Comparison of ENCODE assay signal across 9 cellular contexts in genomic region chr4:113781439-113782040, GRCh38.
DNase-seq lines count a peak whose midpoint lies in the region; ATAC-seq and TF ChIP-seq lines count a peak whose summit lies in the region.
"Had no signal": no experiment of that assay in that cellular context is flagged by ENCODE, and none has a peak within 500 bp of the region (broad histone marks: within the 10 kb centered on the region; RNA-seq: fewer than 3 reads in every experiment).

No MANE protein-coding gene starts in this region.

- no peak overlapping the region for H2AFZ ChIP-seq in KMS-11 (ENCODE audit: low read depth)

- H4K20me1 ChIP-seq in KMS-11 (ENCODE audit: insufficient read depth), result no peaks in the 10 kb centered on the region
- H4K20me1 ChIP-seq: BLaER1 had no signal

- H3K4me2 ChIP-seq in KMS-11, result no peak overlapping the region
- H3K4me2 ChIP-seq: BLaER1 had no signal

- peak; percentile 80 for TF ChIP-seq CTCF in KMS-11 (conservative IDR thresholded peaks at IDR 0.05; ENCODE audit: low read depth, low read length)

- no peaks in the 10 kb centered on the region for H3K27me3 ChIP-seq in KMS-11 (ENCODE audit: insufficient read depth, low read depth)
- H3K27me3 ChIP-seq: BLaER1 had no signal

- no peak for ATAC-seq in HG02759 (IDR thresholded peaks at IDR 0.05; ENCODE audit: unreplicated experiment)

- H3K79me2 ChIP-seq in KMS-11 (ENCODE audit: insufficient read depth, low read depth), result no peaks in the 10 kb centered on the region

- H3K9ac ChIP-seq in KMS-11, result no peak overlapping the region
- H3K9ac ChIP-seq: BLaER1 had no signal

- DNase-seq in DMS53 (lab: John Stamatoyannopoulos, UW), result peak; percentile 63
- no peak for DNase-seq in DMS53 treated with DMSO at 0.1 percent for 48 hours (lab: John Stamatoyannopoulos, UW; ENCODE audit: unreplicated experiment)
- peak; percentile 50 for DNase-seq in amniotic stem cell (lab: John Stamatoyannopoulos, UW)
- DNase-seq in left kidney (ENCODE audit: low read depth, low spot score), result peak; percentile 45
- DNase-seq in middle frontal gyrus (ENCODE audit: extremely low spot score, low spot score), result no peak
- DNase-seq in SHP77 treated with DMSO at 0.1 percent for 48 hours (lab: John Stamatoyannopoulos, UW), result no peak

- H3K27ac ChIP-seq in KMS-11, result no peak overlapping the region
- H3K27ac ChIP-seq: BLaER1 had no signal

- no peak overlapping the region for H3K4me3 ChIP-seq in KMS-11 (IDR thresholded peaks at IDR 0.05; ENCODE audit: insufficient read depth, low read depth, low read length)
- H3K4me3 ChIP-seq: BLaER1 had no signal

- no peaks in the 10 kb centered on the region for H3K4me1 ChIP-seq in KMS-11 (ENCODE audit: low read depth, poor library complexity, severe bottlenecking)
- H3K4me1 ChIP-seq: BLaER1 had no signal

- H3K36me3 ChIP-seq in KMS-11 (ENCODE audit: insufficient read depth), result no peaks in the 10 kb centered on the region
- H3K36me3 ChIP-seq: BLaER1 had no signal

Comparison
In these comparisons a context has a peak if more than half of its experiments do, and no peak if none do; other contexts are left out.
1. DNase-seq: peak in DMS53 (single experiment), amniotic stem cell (single experiment) and left kidney (single experiment); none in DMS53 treated with DMSO at 0.1 percent for 48 hours (single experiment), middle frontal gyrus (single experiment) and SHP77 treated with DMSO at 0.1 percent for 48 hours (single experiment).